8 cellular contexts compared by ENCODE assay signal in genomic region chr2:9844581-9844980, GRCh38.
DNase-seq lines count a peak whose midpoint lies in the region; ATAC-seq and TF ChIP-seq lines count a peak whose summit lies in the region.

No MANE protein-coding gene starts in this region.

- peak overlapping the region; percentile 79 for H3K4me3 ChIP-seq in WI38 (ENCODE audit: low read depth, low read length)
- peak overlapping the region; percentile 98 for H3K4me3 ChIP-seq in iPS-20b (ENCODE audit: low read length)

- H3K27ac ChIP-seq in iPS-20b (ENCODE audit: low read length), result no peak overlapping the region

- 0 out of 2 replicates have a peak, but pooled peaks cover 5% of the 10 kb centered on the region for H3K4me1 ChIP-seq in iPS-20b (ENCODE audit: insufficient read depth, low read length)

- ATAC-seq in HG02642 (IDR thresholded peaks at IDR 0.05; ENCODE audit: poor library complexity, unreplicated experiment) (peak; percentile 28), GM18907 (IDR thresholded peaks at IDR 0.05; ENCODE audit: unreplicated experiment) (no peak), HG03457 (IDR thresholded peaks at IDR 0.05; ENCODE audit: unreplicated experiment) (no peak)

- DNase-seq in ELR (ENCODE audit: low read depth) (peak; percentile 40), OCI-M2 (lab: John Stamatoyannopoulos, UW; ENCODE audit: unreplicated experiment) (no peak), NCI-H146 treated with DMSO at 0.1 percent for 48 hours (lab: John Stamatoyannopoulos, UW; ENCODE audit: unreplicated experiment) (no peak)

- H3K9ac ChIP-seq in iPS-20b (ENCODE audit: low read depth, low read length), result peak overlapping the region; percentile 92; the same call in 1 of the 2 replicates

- H3K9me3 ChIP-seq in iPS-20b (ENCODE audit: insufficient read depth, low read depth, low read length), result no peaks in the 10 kb centered on the region

- H3K36me3 ChIP-seq in iPS-20b (ENCODE audit: insufficient read depth, low read depth, low read length), result peaks cover 44% of the 10 kb centered on the region

- H3K27me3 ChIP-seq in iPS-20b (ENCODE audit: insufficient read depth, low read length), result no peaks in the 10 kb centered on the region

- TF ChIP-seq CTCF in WI38 (IDR thresholded peaks at IDR 0.05; ENCODE audit: low read depth, low read length), result no peak
